1 cellular context compared by ENCODE assay signal in the genomic region with DNA sequence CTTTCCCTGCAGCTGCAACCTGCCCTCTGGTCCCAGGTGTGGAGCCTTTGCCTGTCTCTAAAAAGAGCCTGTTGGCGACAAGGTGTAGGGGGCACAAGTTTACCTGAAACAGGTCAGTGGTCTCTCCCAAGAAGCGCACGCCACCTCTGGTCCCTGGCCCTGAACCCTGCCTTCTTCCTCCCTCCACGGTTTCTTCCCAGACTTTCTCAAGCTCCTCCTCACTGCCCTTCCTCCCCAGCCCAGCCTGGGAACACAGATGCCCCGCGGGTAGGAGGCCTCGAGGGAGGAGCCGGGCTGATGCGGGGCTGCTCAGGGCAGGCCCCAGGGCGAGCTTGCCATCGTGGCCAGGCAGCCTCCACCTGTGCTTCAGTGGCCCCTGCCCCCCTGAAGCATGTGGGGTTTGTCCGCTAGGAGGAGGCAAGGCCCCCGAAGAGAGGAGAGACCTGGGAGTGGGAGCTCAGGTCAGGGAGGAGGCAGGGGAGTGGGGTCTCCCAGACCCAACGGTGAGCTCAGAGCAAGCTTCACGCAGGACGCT.
TF ChIP-seq lines count a peak whose summit lies in the region.

No MANE protein-coding gene starts in this region.

TF ChIP-seq in WTC11, 78 proteins besides CTCF, POLR2A, EP300 and RAD21 (continued from another document):
- TF ChIP-seq, protein P1, sequence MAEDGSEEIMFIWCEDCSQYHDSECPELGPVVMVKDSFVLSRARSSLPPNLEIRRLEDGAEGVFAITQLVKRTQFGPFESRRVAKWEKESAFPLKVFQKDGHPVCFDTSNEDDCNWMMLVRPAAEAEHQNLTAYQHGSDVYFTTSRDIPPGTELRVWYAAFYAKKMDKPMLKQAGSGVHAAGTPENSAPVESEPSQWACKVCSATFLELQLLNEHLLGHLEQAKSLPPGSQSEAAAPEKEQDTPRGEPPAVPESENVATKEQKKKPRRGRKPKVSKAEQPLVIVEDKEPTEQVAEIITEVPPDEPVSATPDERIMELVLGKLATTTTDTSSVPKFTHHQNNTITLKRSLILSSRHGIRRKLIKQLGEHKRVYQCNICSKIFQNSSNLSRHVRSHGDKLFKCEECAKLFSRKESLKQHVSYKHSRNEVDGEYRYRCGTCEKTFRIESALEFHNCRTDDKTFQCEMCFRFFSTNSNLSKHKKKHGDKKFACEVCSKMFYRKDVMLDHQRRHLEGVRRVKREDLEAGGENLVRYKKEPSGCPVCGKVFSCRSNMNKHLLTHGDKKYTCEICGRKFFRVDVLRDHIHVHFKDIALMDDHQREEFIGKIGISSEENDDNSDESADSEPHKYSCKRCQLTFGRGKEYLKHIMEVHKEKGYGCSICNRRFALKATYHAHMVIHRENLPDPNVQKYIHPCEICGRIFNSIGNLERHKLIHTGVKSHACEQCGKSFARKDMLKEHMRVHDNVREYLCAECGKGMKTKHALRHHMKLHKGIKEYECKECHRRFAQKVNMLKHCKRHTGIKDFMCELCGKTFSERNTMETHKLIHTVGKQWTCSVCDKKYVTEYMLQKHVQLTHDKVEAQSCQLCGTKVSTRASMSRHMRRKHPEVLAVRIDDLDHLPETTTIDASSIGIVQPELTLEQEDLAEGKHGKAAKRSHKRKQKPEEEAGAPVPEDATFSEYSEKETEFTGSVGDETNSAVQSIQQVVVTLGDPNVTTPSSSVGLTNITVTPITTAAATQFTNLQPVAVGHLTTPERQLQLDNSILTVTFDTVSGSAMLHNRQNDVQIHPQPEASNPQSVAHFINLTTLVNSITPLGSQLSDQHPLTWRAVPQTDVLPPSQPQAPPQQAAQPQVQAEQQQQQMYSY (CRISPR knock-in tag; IDR thresholded peaks at IDR 0.05), result peak; percentile 18; the same call in 1 of the 2 replicates
